In genomic region chr17:6856054-6856453, GRCh38 we compare ENCODE assay signal across 2 cellular contexts.
A peak's percentile ranks its signal among the peaks of the same experiment; 100 is the strongest.
TF ChIP-seq lines count a peak whose summit lies in the region.

No MANE protein-coding gene starts in this region.

TF ChIP-seq in GM23338, 12 proteins besides CTCF, POLR2A, EP300 and RAD21:
- no peak for TF ChIP-seq STAT1 (IDR thresholded peaks at IDR 0.05; ENCODE audit: unreplicated experiment)
- no peak for TF ChIP-seq CREB1 (CRISPR knock-in tag; IDR thresholded peaks at IDR 0.05; ENCODE audit: low read depth)
- TF ChIP-seq ZNF114 (CRISPR knock-in tag; IDR thresholded peaks at IDR 0.05): no peak
- TF ChIP-seq EZH2 (IDR thresholded peaks at IDR 0.05; ENCODE audit: low read depth, unreplicated experiment): no peak
- TF ChIP-seq ZNF331 (CRISPR knock-in tag; IDR thresholded peaks at IDR 0.05; ENCODE audit: low read depth): no peak
- no peak for TF ChIP-seq REST (IDR thresholded peaks at IDR 0.05; ENCODE audit: unreplicated experiment)
- TF ChIP-seq NANOG (IDR thresholded peaks at IDR 0.05; ENCODE audit: borderline replicate concordance): no peak
- no peak for TF ChIP-seq ETS1 (IDR thresholded peaks at IDR 0.05)
- no peak for TF ChIP-seq POLR2AphosphoS5 (IDR thresholded peaks at IDR 0.05; ENCODE audit: low read depth)
- no peak for TF ChIP-seq EZH2phosphoT487 (IDR thresholded peaks at IDR 0.05; ENCODE audit: unreplicated experiment)
- no peak for TF ChIP-seq JUNB (IDR thresholded peaks at IDR 0.05; ENCODE audit: unreplicated experiment)
- TF ChIP-seq ZNF462 (CRISPR knock-in tag; IDR thresholded peaks at IDR 0.05): no peak

TF ChIP-seq in K562, 482 proteins besides CTCF, POLR2A, EP300 and RAD21:
- TF ChIP-seq, protein P1, sequence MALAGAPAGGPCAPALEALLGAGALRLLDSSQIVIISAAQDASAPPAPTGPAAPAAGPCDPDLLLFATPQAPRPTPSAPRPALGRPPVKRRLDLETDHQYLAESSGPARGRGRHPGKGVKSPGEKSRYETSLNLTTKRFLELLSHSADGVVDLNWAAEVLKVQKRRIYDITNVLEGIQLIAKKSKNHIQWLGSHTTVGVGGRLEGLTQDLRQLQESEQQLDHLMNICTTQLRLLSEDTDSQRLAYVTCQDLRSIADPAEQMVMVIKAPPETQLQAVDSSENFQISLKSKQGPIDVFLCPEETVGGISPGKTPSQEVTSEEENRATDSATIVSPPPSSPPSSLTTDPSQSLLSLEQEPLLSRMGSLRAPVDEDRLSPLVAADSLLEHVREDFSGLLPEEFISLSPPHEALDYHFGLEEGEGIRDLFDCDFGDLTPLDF (CRISPR knock-in tag; IDR thresholded peaks at IDR 0.05): no peak
- peak; percentile 79 for TF ChIP-seq RFX1 (IDR thresholded peaks at IDR 0.05)
TF ChIP-seq in K562: peak in this region for 1.
